Comparison of ENCODE assay signal across 9 cellular contexts in genomic region chr17:58351182-58351581, GRCh38. TPM values are rescaled to one million over a fixed set of nuclear protein-coding genes. Genes with fewer than 3 reads are reported as not detected.
A peak's percentile ranks its signal among the peaks of the same experiment; 100 is the strongest.
DNase-seq lines count a peak whose midpoint lies in the region; ATAC-seq, FAIRE-seq and TF ChIP-seq lines count a peak whose summit lies in the region.
"Had no signal": no experiment of that assay in that cellular context is flagged by ENCODE, and none has a peak within 500 bp of the region (broad histone marks: within the 10 kb centered on the region; RNA-seq: fewer than 3 reads in every experiment).

No MANE protein-coding gene starts in this region.

- H3K36me3 Mint-ChIP-seq in T-helper 1 cell treated with Interleukin-12 subunit alpha and Interleukin-12 subunit beta and Interleukin-4 antibody, amounts not matched to agents 30 μg/mL and 1 μg/mL, for 36 hours (ENCODE audit: low read depth): peaks cover 67% of the 10 kb centered on the region
- peaks cover 49 to 58% of the 10 kb centered on the region in 2 donors for H3K36me3 Mint-ChIP-seq in activated naive CD4-positive, alpha-beta T cell treated with anti-CD3 and anti-CD28 coated beads, Interleukin-2, amount 50 U/mL, for 72 hours

- no peaks in the 10 kb centered on the region for H3K9me3 ChIP-seq in kidney (ENCODE audit: control insufficient read depth in 1 of 2, low read length in 2 of 2)
- H3K9me3 ChIP-seq in subcutaneous abdominal adipose tissue (ENCODE audit: control insufficient read depth in 5 of 5, low read length in 5 of 5): no peaks in the 10 kb centered on the region

- H3K4me1 ChIP-seq in kidney (ENCODE audit: control insufficient read depth in 1 of 2, insufficient read depth in 1 of 2, low read depth in 1 of 2, low read length in 2 of 2) (peaks cover 9 to 11% of the 10 kb centered on the region in 2 donors), subcutaneous abdominal adipose tissue (ENCODE audit: control insufficient read depth in 5 of 5, insufficient read depth in 5 of 5, low read length in 5 of 5) (peaks cover 2 to 23% (median 20%) of the 10 kb centered on the region in 5 donors)

- peak overlapping the region; percentile 97 for H3K27ac Mint-ChIP-seq in T-helper 1 cell treated with Interleukin-12 subunit alpha and Interleukin-12 subunit beta and Interleukin-4 antibody, amounts not matched to agents 30 μg/mL and 1 μg/mL, for 36 hours
- H3K27ac Mint-ChIP-seq in activated naive CD4-positive, alpha-beta T cell treated with anti-CD3 and anti-CD28 coated beads, Interleukin-2, amount 50 U/mL, for 72 hours: peak overlapping the region; percentile 93 to 99

- peaks cover 36% of the 10 kb centered on the region in 2 donors for H3K36me3 ChIP-seq in kidney (ENCODE audit: control insufficient read depth in 1 of 2, insufficient read depth in 2 of 2, low read length in 2 of 2)
- peaks cover 25 to 40% (median 38%) of the 10 kb centered on the region in 5 donors for H3K36me3 ChIP-seq in subcutaneous abdominal adipose tissue (ENCODE audit: control insufficient read depth in 5 of 5, insufficient read depth in 5 of 5, low read length in 5 of 5)

- H3K27me3 Mint-ChIP-seq in T-helper 1 cell treated with Interleukin-12 subunit alpha and Interleukin-12 subunit beta and Interleukin-4 antibody, amounts not matched to agents 30 μg/mL and 1 μg/mL, for 36 hours (ENCODE audit: low read depth): no peaks in the 10 kb centered on the region

- H3K27me3 ChIP-seq in subcutaneous abdominal adipose tissue (ENCODE audit: control insufficient read depth in 5 of 5, insufficient read depth in 4 of 5, low read length in 5 of 5): peaks cover 0 to 6% (median 0%) of the 10 kb centered on the region in 5 donors

- H3K27ac ChIP-seq in kidney (ENCODE audit: low read depth in 2 of 2, low read length in 2 of 2): no peak overlapping the region
- peak overlapping the region; percentile 80 for H3K27ac ChIP-seq in subcutaneous abdominal adipose tissue (ENCODE audit: low read depth, low read length)

- H3K9ac ChIP-seq in kidney (ENCODE audit: low read length in 2 of 2): peak overlapping the region; percentile 95 to 99
- H3K9ac ChIP-seq in subcutaneous abdominal adipose tissue (ENCODE audit: low read length in 5 of 5): peak overlapping the region; percentile 5 to 97 (median 94)

- H3K4me1 Mint-ChIP-seq in T-helper 1 cell treated with Interleukin-12 subunit alpha and Interleukin-12 subunit beta and Interleukin-4 antibody, amounts not matched to agents 30 μg/mL and 1 μg/mL, for 36 hours (ENCODE audit: low read depth): peaks cover 57% of the 10 kb centered on the region

- H3K4me3 Mint-ChIP-seq in T-helper 1 cell treated with Interleukin-12 subunit alpha and Interleukin-12 subunit beta and Interleukin-4 antibody, amounts not matched to agents 30 μg/mL and 1 μg/mL, for 36 hours: peak overlapping the region; percentile 100

- DNase-seq in T-helper 1 cell (no peak), kidney (no peak), mucosa of gallbladder (ENCODE audit: low spot score) (no peak)
- DNase-seq in activated naive CD4-positive, alpha-beta T cell treated with anti-CD3 and anti-CD28 coated beads, Interleukin-2, amount 50 U/mL, for 72 hours (ENCODE audit: low spot score in 2 of 2): no peak
- DNase-seq: AML-193 had no signal

- no peak for FAIRE-seq in kidney (lab: Jason Lieb, UNC)

- TF ChIP-seq CTCF in kidney (IDR thresholded peaks at IDR 0.05; ENCODE audit: borderline replicate concordance, extremely low read depth, insufficient read depth): no peak

- H3K9me3 Mint-ChIP-seq in T-helper 1 cell treated with Interleukin-12 subunit alpha and Interleukin-12 subunit beta and Interleukin-4 antibody, amounts not matched to agents 30 μg/mL and 1 μg/mL, for 36 hours: no peaks in the 10 kb centered on the region
- no peaks in the 10 kb centered on the region for H3K9me3 Mint-ChIP-seq in activated naive CD4-positive, alpha-beta T cell treated with anti-CD3 and anti-CD28 coated beads, Interleukin-2, amount 50 U/mL, for 72 hours

- intact Hi-C loops in kidney (cut with DNase I): no loop called here

- peak overlapping the region; percentile 100 for H3K4me3 ChIP-seq in kidney (ENCODE audit: low read length in 2 of 2)
- peak overlapping the region; percentile 97 to 99 (median 98) for H3K4me3 ChIP-seq in subcutaneous abdominal adipose tissue (ENCODE audit: low read depth in 1 of 5, low read length in 5 of 5)

- peak; percentile 13 to 43 for ATAC-seq in activated naive CD4-positive, alpha-beta T cell treated with anti-CD3 and anti-CD28 coated beads, Interleukin-2, amount 50 U/mL, for 72 hours
- no peak for ATAC-seq in HG03457 (IDR thresholded peaks at IDR 0.05; ENCODE audit: unreplicated experiment)
- no peak for ATAC-seq in HG03460 (IDR thresholded peaks at IDR 0.05; ENCODE audit: unreplicated experiment)

RNA-seq across cellular contexts. Expression of gene SUPT4H1, which starts 0.8 kb away (rescaled TPM):
- total RNA-seq in activated naive CD4-positive, alpha-beta T cell treated with anti-CD3 and anti-CD28 coated beads, Interleukin-2, amount 50 U/mL, for 72 hours: 100 to 1,000 TPM; 105 to 141 TPM
- total RNA-seq in kidney (60.5 TPM), mucosa of gallbladder (72.4 TPM)
- polyA plus RNA-seq in kidney (ENCODE audit: insufficient read depth, low read depth, low replicate concordance): 129 TPM

RNA-seq across cellular contexts. Expression of gene TSPOAP1, which starts 22.6 kb away (rescaled TPM):
- 100 to 1,000 TPM in 1 of 2 donors, 10 to 100 TPM in 1; 19.2 to 123 TPM for total RNA-seq in activated naive CD4-positive, alpha-beta T cell treated with anti-CD3 and anti-CD28 coated beads, Interleukin-2, amount 50 U/mL, for 72 hours
- 30.6 TPM for total RNA-seq in kidney
- 12.5 TPM for polyA plus RNA-seq in kidney (ENCODE audit: insufficient read depth, low read depth, low replicate concordance)
- total RNA-seq in mucosa of gallbladder: 30.2 TPM

Comparison
In these comparisons a context has a peak if more than half of its experiments do, and no peak if none do; other contexts are left out.
1. ATAC-seq: peak in activated naive CD4-positive, alpha-beta T cell treated with anti-CD3 and anti-CD28 coated beads, Interleukin-2, amount 50 U/mL, for 72 hours (2 of 2); none in HG03457 (single experiment) and HG03460 (single experiment).